In genomic region chr4:6847134-6847533, GRCh38 we compare ENCODE assay signal across 25 cellular contexts.
DNase-seq lines count a peak whose midpoint lies in the region; ATAC-seq, FAIRE-seq and TF ChIP-seq lines count a peak whose summit lies in the region.
"Had no signal": no experiment of that assay in that cellular context is flagged by ENCODE, and none has a peak within 500 bp of the region (broad histone marks: within the 10 kb centered on the region; RNA-seq: fewer than 3 reads in every experiment).

No MANE protein-coding gene starts in this region.

- peak overlapping the region; percentile 21; the same call in 1 of the 2 replicates for H3K18ac ChIP-seq in H1 (ENCODE audit: extremely low read depth, low read length)

- H3K14ac ChIP-seq in H1 (ENCODE audit: insufficient read length) = no peak overlapping the region

- no peaks in the 10 kb centered on the region for H3K27me3 ChIP-seq in H1 (replicated peaks in 1 of 4; ENCODE audit: control insufficient read depth in 3 of 4, extremely low read depth in 1 of 4, insufficient read depth in 3 of 4, low read length in 3 of 4)
- no peaks in the 10 kb centered on the region for H3K27me3 ChIP-seq in iPS-18a (ENCODE audit: control insufficient read depth, insufficient read depth, low read length)
- no peaks in the 10 kb centered on the region for H3K27me3 ChIP-seq in subcutaneous abdominal adipose tissue (ENCODE audit: control insufficient read depth in 5 of 5, insufficient read depth in 4 of 5, low read length in 5 of 5)
- H3K27me3 ChIP-seq: BLaER1 had no signal

- no peak overlapping the region for H2BK20ac ChIP-seq in H1 (ENCODE audit: low read length)

- WGBS in H1 (ENCODE audit: extremely low coverage in 1 of 2, insufficient coverage in 1 of 2, insufficient read length in 1 of 2, insufficient replicate concordance in 2 of 2, low coverage in 1 of 2, low lambda C conversion rate in 2 of 2, missing lambda C conversion rate in 1 of 2), 2 experiments = 48% methylated on average over 2 of the region's 2 CpGs; no CpG with 5 or more reads in 1 of the 2 experiments

- H4K20me1 ChIP-seq in H1 (replicated peaks in 1 of 2; ENCODE audit: control insufficient read depth in 1 of 2, insufficient read depth in 2 of 2, low read length in 2 of 2) = peaks cover 0 to 5% of the 10 kb centered on the region in 2 experiments

- no peak overlapping the region for H2BK120ac ChIP-seq in H1 (replicated peaks; ENCODE audit: low read depth, low read length)

- peaks cover 5 to 22% (median 17%) of the 10 kb centered on the region in 4 experiments; a peak in 6 of 7 replicates for H3K4me1 ChIP-seq in H1 (replicated peaks in 1 of 4; ENCODE audit: control insufficient read depth in 3 of 4, insufficient read depth in 4 of 4, low read length in 3 of 4)
- H3K4me1 ChIP-seq in iPS-18a (ENCODE audit: control insufficient read depth, low read depth, low read length) = peaks cover 46% of the 10 kb centered on the region
- H3K4me1 ChIP-seq in subcutaneous abdominal adipose tissue (ENCODE audit: control insufficient read depth in 5 of 5, insufficient read depth in 5 of 5, low read length in 5 of 5) = peaks cover 0 to 8% (median 4%) of the 10 kb centered on the region in 5 donors
- H3K4me1 ChIP-seq: Caco-2 had no signal

- intact Hi-C loops in Right ventricle myocardium inferior (cut with DNase I) = no loop called here
- intact Hi-C loops in cardiac septum (cut with DNase I) = no loop called here

- H2BK15ac ChIP-seq in H1 (ENCODE audit: low read length) = no peak overlapping the region

- 0 out of 2 replicates have a peak, but pooled peaks cover 2% of the 10 kb centered on the region for H3K79me1 ChIP-seq in H1 (ENCODE audit: low read depth, low read length)

- FAIRE-seq in H1 (lab: Jason Lieb, UNC) = no peak

- H3K79me2 ChIP-seq in H1 (ENCODE audit: control insufficient read depth in 1 of 2, insufficient read depth in 2 of 2, low read length in 2 of 2) = peaks cover 0 to 9% of the 10 kb centered on the region in 2 experiments; a peak in 2 of 4 replicates

- H3K36me3 ChIP-seq in H1 (ENCODE audit: control insufficient read depth in 2 of 4, insufficient read depth in 4 of 4, low read length in 3 of 4) = peaks cover 0 to 21% (median 6%) of the 10 kb centered on the region in 4 experiments; a peak in 3 of 8 replicates
- no peaks in the 10 kb centered on the region for H3K36me3 ChIP-seq in iPS-18a (ENCODE audit: control insufficient read depth, low read depth, low read length)
- peaks cover 5 to 22% (median 17%) of the 10 kb centered on the region in 5 donors for H3K36me3 ChIP-seq in subcutaneous abdominal adipose tissue (ENCODE audit: control insufficient read depth in 5 of 5, insufficient read depth in 5 of 5, low read length in 5 of 5)

- H2BK12ac ChIP-seq in H1 (ENCODE audit: low read depth, low read length) = no peak overlapping the region

- CTCF ChIA-PET in H1 (lab: Charles Lee; ENCODE audit: partially characterized antibody) = no interaction called here

- ATAC-seq in Right ventricle myocardium inferior (peak; percentile 30), HG03025 (IDR thresholded peaks at IDR 0.05; ENCODE audit: low FRiP score, unreplicated experiment) (no peak), HG02981 (IDR thresholded peaks at IDR 0.05; ENCODE audit: unreplicated experiment) (no peak)
- ATAC-seq: SK-N-SH treated with all-trans-retinoic acid at 6 μM for 48 hours had no signal

- H4K8ac ChIP-seq in H1 (ENCODE audit: extremely low read depth, insufficient read depth, low read length) = no peak overlapping the region

- POLR2A ChIA-PET in H1 (lab: Charles Lee; ENCODE audit: partially characterized antibody) = interaction anchor here (2.9 kb wide), 1 partner anchor 8 kb away, joined by 9 read pairs; no protein-coding TSS in a partner anchor

- no peak for DNase-seq in Right ventricle myocardium inferior (ENCODE audit: missing footprints)
- no peak for DNase-seq in cardiac septum (ENCODE audit: low spot score)
- DNase-seq in H1 (ENCODE audit: low read depth in 1 of 2, low spot score in 2 of 2) = no peak
- no peak for DNase-seq in T1000 (lab: John Stamatoyannopoulos, UW)
- DNase-seq: ACHN; Caco-2; CD4-positive, alpha-beta memory T cell; DMS 273 treated with DMSO at 0.1 percent for 48 hours; DMS79 treated with DMSO at 0.1 percent for 48 hours; GOT3; KG1; NCI-H1105 treated with DMSO at 0.1 percent for 48 hours; NCI-H2029 treated with DMSO at 0.1 percent for 48 hours; NCI-H226; NCI-H510A treated with DMSO at 0.1 percent for 48 hours; NCI-H774; NK-92 treated with Interleukin-12 subunit alpha and Interleukin-12 subunit beta, amount 100 ng/mL, for 24 hours had no signal

- no peak overlapping the region for H3K56ac ChIP-seq in H1 (replicated peaks; ENCODE audit: insufficient read length, low read depth, low read length)

- H3K23ac ChIP-seq in H1 (ENCODE audit: insufficient read length) = no peak overlapping the region

- no peak overlapping the region for H2BK5ac ChIP-seq in H1 (ENCODE audit: low read depth, low read length)

- no peak overlapping the region for H2AK5ac ChIP-seq in H1 (ENCODE audit: low read depth, low read length)

- H3K27ac ChIP-seq in H1 (ENCODE audit: low read depth, low read length) (no peak overlapping the region), iPS-18a (ENCODE audit: low read length) (no peak overlapping the region), subcutaneous abdominal adipose tissue (ENCODE audit: low read depth, low read length) (peak overlapping the region; percentile 9)
- H3K27ac ChIP-seq: 22Rv1, BLaER1, RWPE1 had no signal

- H3K9me3 ChIP-seq in H1 (ENCODE audit: insufficient read depth in 2 of 2, low read depth in 1 of 2, low read length in 1 of 2) (no peaks in the 10 kb centered on the region), iPS-18a (ENCODE audit: control insufficient read depth, low read depth, low read length) (no peaks in the 10 kb centered on the region), subcutaneous abdominal adipose tissue (ENCODE audit: control insufficient read depth in 5 of 5, low read length in 5 of 5) (no peaks in the 10 kb centered on the region)

- H3K4ac ChIP-seq in H1 (replicated peaks; ENCODE audit: insufficient read length, low read depth, low read length) = no peak overlapping the region

- H3K9ac ChIP-seq in H1 (replicated peaks in 1 of 4; ENCODE audit: extremely low read depth in 1 of 4, low read depth in 3 of 4, low read length in 3 of 4) (no peak overlapping the region), iPS-18a (ENCODE audit: low read length) (no peak overlapping the region), subcutaneous abdominal adipose tissue (ENCODE audit: low read length in 5 of 5) (no peak overlapping the region)
- H3K9ac ChIP-seq: BLaER1 had no signal

- H4K91ac ChIP-seq in H1 (replicated peaks; ENCODE audit: insufficient read length, low read length) = no peak overlapping the region

- peak overlapping the region in 1 of 4 experiments; percentile 43; a peak in 1 of 8 replicates for H3K4me3 ChIP-seq in H1 (ENCODE audit: extremely low read depth in 1 of 4, insufficient read depth in 2 of 4, low read depth in 3 of 4, low read length in 4 of 4)
- H3K4me3 ChIP-seq in iPS-18a (ENCODE audit: low read length) = peak overlapping the region; percentile 39
- no peak overlapping the region for H3K4me3 ChIP-seq in subcutaneous abdominal adipose tissue (ENCODE audit: low read depth in 1 of 5, low read length in 5 of 5)
- H3K4me3 ChIP-seq: BLaER1 had no signal

- H3K4me2 ChIP-seq in H1 (ENCODE audit: insufficient read depth in 1 of 2, low read depth in 2 of 2, low read length in 2 of 2) = peak overlapping the region; percentile 4 to 31; a peak in 3 of 4 replicates
- H3K4me2 ChIP-seq: BLaER1 had no signal

- no peak for TF ChIP-seq POLR2A in H1 (IDR thresholded peaks at IDR 0.05; ENCODE audit: control extremely low read depth in 1 of 2, low read depth in 2 of 2, low read length in 2 of 2)

- no peak for TF ChIP-seq EP300 in H1 (IDR thresholded peaks at IDR 0.05; ENCODE audit: borderline replicate concordance in 1 of 2, low read depth in 2 of 2, low read length in 2 of 2)

- no peak for TF ChIP-seq RAD21 in H1 (IDR thresholded peaks at IDR 0.05 in 1 of 2, conservative IDR thresholded peaks at IDR 0.05 in 1 of 2; ENCODE audit: low read depth in 2 of 2, low read length in 2 of 2)

- no peak overlapping the region for H4K5ac ChIP-seq in H1 (ENCODE audit: insufficient read length, low read depth, low read length)

- no peaks in the 10 kb centered on the region for H3K23me2 ChIP-seq in H1 (ENCODE audit: low read depth, low read length)

- no peak for TF ChIP-seq CTCF in H1 (IDR thresholded peaks at IDR 0.05; ENCODE audit: control extremely low read depth in 1 of 3, insufficient read depth in 1 of 3, low read depth in 1 of 3, low read length in 3 of 3)

- no peak overlapping the region for H2AFZ ChIP-seq in H1 (ENCODE audit: low read length)

TF ChIP-seq in H1, 55 proteins besides CTCF, POLR2A, EP300 and RAD21 (continues in another document):
- no peak for TF ChIP-seq CREB1 (IDR thresholded peaks at IDR 0.05)
- TF ChIP-seq GABPA (IDR thresholded peaks at IDR 0.05; ENCODE audit: borderline replicate concordance, insufficient read depth, low read length) = no peak
- no peak for TF ChIP-seq YY1 (IDR thresholded peaks at IDR 0.05; ENCODE audit: low read depth, low read length)
- no peak for TF ChIP-seq MAFK (IDR thresholded peaks at IDR 0.05; ENCODE audit: low read depth, low read length)
- no peak for TF ChIP-seq BRCA1 (IDR thresholded peaks at IDR 0.05; ENCODE audit: low read depth, low read length)
- no peak for TF ChIP-seq HDAC2 (IDR thresholded peaks at IDR 0.05; ENCODE audit: borderline replicate concordance in 1 of 2, low read depth in 2 of 2, low read length in 2 of 2)
- no peak for TF ChIP-seq SAP30 (IDR thresholded peaks at IDR 0.05; ENCODE audit: insufficient read depth, insufficient replicate concordance, low read length)
- no peak for TF ChIP-seq EZH2 (IDR thresholded peaks at IDR 0.05; ENCODE audit: low read depth, low read length, severe bottlenecking)
